1 cellular context compared by ENCODE assay signal in genomic region chr17:61414141-61414935, GRCh38.
TF ChIP-seq lines count a peak whose summit lies in the region.

No MANE protein-coding gene starts in this region.

TF ChIP-seq in HepG2, 621 proteins besides CTCF, POLR2A, EP300 and RAD21 (continued from another document):
- TF ChIP-seq, protein P1, sequence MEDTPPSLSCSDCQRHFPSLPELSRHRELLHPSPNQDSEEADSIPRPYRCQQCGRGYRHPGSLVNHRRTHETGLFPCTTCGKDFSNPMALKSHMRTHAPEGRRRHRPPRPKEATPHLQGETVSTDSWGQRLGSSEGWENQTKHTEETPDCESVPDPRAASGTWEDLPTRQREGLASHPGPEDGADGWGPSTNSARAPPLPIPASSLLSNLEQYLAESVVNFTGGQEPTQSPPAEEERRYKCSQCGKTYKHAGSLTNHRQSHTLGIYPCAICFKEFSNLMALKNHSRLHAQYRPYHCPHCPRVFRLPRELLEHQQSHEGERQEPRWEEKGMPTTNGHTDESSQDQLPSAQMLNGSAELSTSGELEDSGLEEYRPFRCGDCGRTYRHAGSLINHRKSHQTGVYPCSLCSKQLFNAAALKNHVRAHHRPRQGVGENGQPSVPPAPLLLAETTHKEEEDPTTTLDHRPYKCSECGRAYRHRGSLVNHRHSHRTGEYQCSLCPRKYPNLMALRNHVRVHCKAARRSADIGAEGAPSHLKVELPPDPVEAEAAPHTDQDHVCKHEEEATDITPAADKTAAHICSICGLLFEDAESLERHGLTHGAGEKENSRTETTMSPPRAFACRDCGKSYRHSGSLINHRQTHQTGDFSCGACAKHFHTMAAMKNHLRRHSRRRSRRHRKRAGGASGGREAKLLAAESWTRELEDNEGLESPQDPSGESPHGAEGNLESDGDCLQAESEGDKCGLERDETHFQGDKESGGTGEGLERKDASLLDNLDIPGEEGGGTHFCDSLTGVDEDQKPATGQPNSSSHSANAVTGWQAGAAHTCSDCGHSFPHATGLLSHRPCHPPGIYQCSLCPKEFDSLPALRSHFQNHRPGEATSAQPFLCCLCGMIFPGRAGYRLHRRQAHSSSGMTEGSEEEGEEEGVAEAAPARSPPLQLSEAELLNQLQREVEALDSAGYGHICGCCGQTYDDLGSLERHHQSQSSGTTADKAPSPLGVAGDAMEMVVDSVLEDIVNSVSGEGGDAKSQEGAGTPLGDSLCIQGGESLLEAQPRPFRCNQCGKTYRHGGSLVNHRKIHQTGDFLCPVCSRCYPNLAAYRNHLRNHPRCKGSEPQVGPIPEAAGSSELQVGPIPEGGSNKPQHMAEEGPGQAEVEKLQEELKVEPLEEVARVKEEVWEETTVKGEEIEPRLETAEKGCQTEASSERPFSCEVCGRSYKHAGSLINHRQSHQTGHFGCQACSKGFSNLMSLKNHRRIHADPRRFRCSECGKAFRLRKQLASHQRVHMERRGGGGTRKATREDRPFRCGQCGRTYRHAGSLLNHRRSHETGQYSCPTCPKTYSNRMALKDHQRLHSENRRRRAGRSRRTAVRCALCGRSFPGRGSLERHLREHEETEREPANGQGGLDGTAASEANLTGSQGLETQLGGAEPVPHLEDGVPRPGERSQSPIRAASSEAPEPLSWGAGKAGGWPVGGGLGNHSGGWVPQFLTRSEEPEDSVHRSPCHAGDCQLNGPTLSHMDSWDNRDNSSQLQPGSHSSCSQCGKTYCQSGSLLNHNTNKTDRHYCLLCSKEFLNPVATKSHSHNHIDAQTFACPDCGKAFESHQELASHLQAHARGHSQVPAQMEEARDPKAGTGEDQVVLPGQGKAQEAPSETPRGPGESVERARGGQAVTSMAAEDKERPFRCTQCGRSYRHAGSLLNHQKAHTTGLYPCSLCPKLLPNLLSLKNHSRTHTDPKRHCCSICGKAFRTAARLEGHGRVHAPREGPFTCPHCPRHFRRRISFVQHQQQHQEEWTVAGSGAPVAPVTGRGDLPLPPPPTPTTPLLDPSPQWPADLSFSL (CRISPR knock-in tag; IDR thresholded peaks at IDR 0.05) = no peak
- no peak for TF ChIP-seq ZNF747 (CRISPR knock-in tag; IDR thresholded peaks at IDR 0.05; ENCODE audit: borderline replicate concordance)
- TF ChIP-seq PAXIP1 (CRISPR knock-in tag; conservative IDR thresholded peaks at IDR 0.05) = peak; percentile 37; the same call in 1 of the 2 replicates
- no peak for TF ChIP-seq ZBTB25 (CRISPR knock-in tag; IDR thresholded peaks at IDR 0.05)
- no peak for TF ChIP-seq SNAI1 (CRISPR knock-in tag; IDR thresholded peaks at IDR 0.05; ENCODE audit: borderline replicate concordance)
- no peak for TF ChIP-seq IRF2 (CRISPR knock-in tag; IDR thresholded peaks at IDR 0.05)
TF ChIP-seq in HepG2: peak in this region for 70.
